In genomic region chr1:94935476-94935875, GRCh38 we compare ENCODE assay signal across 24 cellular contexts. TPM values are rescaled to one million over a fixed set of nuclear protein-coding genes. Genes with fewer than 3 reads are reported as not detected.
DNase-seq lines count a peak whose midpoint lies in the region; ATAC-seq and TF ChIP-seq lines count a peak whose summit lies in the region.
"Had no signal": no experiment of that assay in that cellular context is flagged by ENCODE, and none has a peak within 500 bp of the region (broad histone marks: within the 10 kb centered on the region; RNA-seq: fewer than 3 reads in every experiment).

No MANE protein-coding gene starts in this region.

- H3K36me3 ChIP-seq in HEK293 (ENCODE audit: control insufficient read depth in 2 of 2, insufficient read depth in 1 of 2, low read length in 2 of 2) (peaks cover 0 to 8% of the 10 kb centered on the region in 2 experiments; a peak in 1 of 3 replicates), brain microvascular endothelial cell (replicated peaks) (no peaks in the 10 kb centered on the region), tibial nerve (peaks cover 0 to 19% (median 0%) of the 10 kb centered on the region in 3 donors), PC-3 (ENCODE audit: low read depth, low read length) (no peaks in the 10 kb centered on the region)
- no peaks in the 10 kb centered on the region for H3K36me3 ChIP-seq in naive thymus-derived CD4-positive, alpha-beta T cell (ENCODE audit: control insufficient read depth in 2 of 3, insufficient read depth in 3 of 3, low read length in 3 of 3)

- H3K9me3 Mint-ChIP-seq in naive thymus-derived CD4-positive, alpha-beta T cell = no peaks in the 10 kb centered on the region
- H3K9me3 Mint-ChIP-seq: activated naive CD4-positive, alpha-beta T cell treated with anti-CD3 and anti-CD28 coated beads for 36 hours; activated T-cell treated with anti-CD3 and anti-CD28 coated beads, Interleukin-2, amount 50 U/mL, for 72 hours; dendritic cell treated with granulocyte-macrophage colony-stimulating factor and Interleukin-4, amounts not matched to agents 40 ng/mL and 50 ng/mL, for 4 days; stimulated activated memory B cell treated with anti-CD40 and anti-IgM and Interleukin-4, amounts not matched to agents 10 μg/mL and 1 μg/mL and 100 μg/mL, for 72 hours; T-helper 1 cell treated with Interleukin-12 subunit alpha and Interleukin-12 subunit beta and Interleukin-4 antibody, amounts not matched to agents 30 μg/mL and 1 μg/mL, for 36 hours had no signal

- peak overlapping the region; percentile 7; the same call in 1 of the 2 replicates for H3K27ac ChIP-seq in HEK293 (ENCODE audit: extremely low read depth, low read depth, low read length)
- peak overlapping the region; percentile 23 for H3K27ac ChIP-seq in brain microvascular endothelial cell
- no peak overlapping the region for H3K27ac ChIP-seq in naive thymus-derived CD4-positive, alpha-beta T cell (ENCODE audit: low read depth, low read length)
- peak overlapping the region in 3 of 4 donors; percentile 43 to 79 (median 67) for H3K27ac ChIP-seq in tibial nerve
- H3K27ac ChIP-seq in PC-3 (ENCODE audit: low read length) = no peak overlapping the region
- H3K27ac ChIP-seq: testis had no signal

- no peak for DNase-seq in brain microvascular endothelial cell
- no peak for DNase-seq in naive thymus-derived CD4-positive, alpha-beta T cell
- DNase-seq in tibial nerve (ENCODE audit: low spot score in 2 of 2) = no peak
- DNase-seq in stimulated activated CD4-positive, alpha-beta T cell treated with anti-CD3 and anti-CD28 coated beads, Interleukin-2, amount 100 ng/mL, for 24 hours = no peak
- no peak for DNase-seq in PC-3
- no peak for DNase-seq in NCI-H2227 (lab: John Stamatoyannopoulos, UW; ENCODE audit: unreplicated experiment)
- DNase-seq: activated CD4-positive, alpha-beta T cell treated with anti-CD3 and anti-CD28 coated beads for 4 hours; activated naive CD4-positive, alpha-beta T cell treated with anti-CD3 and anti-CD28 coated beads for 36 hours; activated T-cell treated with anti-CD3 and anti-CD28 coated beads, Interleukin-2, amount 50 U/mL, for 72 hours; amniotic stem cell; CD4-positive, CD25-positive, alpha-beta regulatory T cell; EL; KG1; kidney glomerular epithelial cell; NCI-H1436 treated with DMSO at 0.1 percent for 48 hours; NCI-H510A treated with DMSO at 0.1 percent for 48 hours; nucleus accumbens; stimulated activated CD4-positive, alpha-beta T cell treated with anti-CD3 and anti-CD28 coated beads, Interleukin-4, amount 100 ng/mL, for 1 hour; testis had no signal

- H3K27ac Mint-ChIP-seq in naive thymus-derived CD4-positive, alpha-beta T cell = peak overlapping the region in 5 of 9 donors; percentile 5 to 63 (median 11)
- H3K27ac Mint-ChIP-seq: activated naive CD4-positive, alpha-beta T cell treated with anti-CD3 and anti-CD28 coated beads for 36 hours; activated T-cell treated with anti-CD3 and anti-CD28 coated beads, Interleukin-2, amount 50 U/mL, for 72 hours; dendritic cell treated with granulocyte-macrophage colony-stimulating factor and Interleukin-4, amounts not matched to agents 40 ng/mL and 50 ng/mL, for 4 days; stimulated activated memory B cell treated with anti-CD40 and anti-IgM and Interleukin-4, amounts not matched to agents 10 μg/mL and 1 μg/mL and 100 μg/mL, for 72 hours; T-helper 1 cell treated with Interleukin-12 subunit alpha and Interleukin-12 subunit beta and Interleukin-4 antibody, amounts not matched to agents 30 μg/mL and 1 μg/mL, for 36 hours had no signal

- H3K4me2 ChIP-seq in PC-3 (ENCODE audit: low read length) = no peak overlapping the region

- POLR2A ChIA-PET in HEK293 (lab: Yijun Ruan, JAX) = interaction anchor here (1.2 kb wide), 1 partner anchor 9 kb away, joined by 4 read pairs; the partner anchor contains the start of gene CNN3
- POLR2A ChIA-PET in naive thymus-derived CD4-positive, alpha-beta T cell (lab: Charles Lee) = no interaction called here
- POLR2A ChIA-PET in PC-3 (lab: Charles Lee; ENCODE audit: unreplicated experiment) = no interaction called here

- no peaks in the 10 kb centered on the region for H3K9me2 ChIP-seq in PC-3 (replicated peaks; ENCODE audit: low read length)

- WGBS in tibial nerve, 2 donors = 19 to 26% methylated on average over 1 of the region's 1 CpG

- no peak for TF ChIP-seq EP300 in tibial nerve (IDR thresholded peaks at IDR 0.05)

- peaks cover 3 to 19% (median 10%) of the 10 kb centered on the region in 7 donors for H3K4me1 Mint-ChIP-seq in naive thymus-derived CD4-positive, alpha-beta T cell
- H3K4me1 Mint-ChIP-seq: stimulated activated memory B cell treated with anti-CD40 and anti-IgM and Interleukin-4, amounts not matched to agents 10 μg/mL and 1 μg/mL and 100 μg/mL, for 72 hours had no signal

- H3K27me3 Mint-ChIP-seq in naive thymus-derived CD4-positive, alpha-beta T cell = peaks cover 0 to 12% (median 5%) of the 10 kb centered on the region in 5 donors

- intact Hi-C loops in naive thymus-derived CD4-positive, alpha-beta T cell (cut with micrococcal nuclease) = no loop called here
- intact Hi-C loops in PC-3 (cut with micrococcal nuclease) = loop anchor here (5.0 kb wide), 1 partner anchor 47 kb away; no protein-coding TSS in a partner anchor

- no peaks in the 10 kb centered on the region for H3K79me2 ChIP-seq in PC-3 (ENCODE audit: low read length)

- H3K9me3 ChIP-seq in HEK293 (ENCODE audit: control insufficient read depth, insufficient read depth, low read depth, low read length) = no peaks in the 10 kb centered on the region
- H3K9me3 ChIP-seq in naive thymus-derived CD4-positive, alpha-beta T cell (ENCODE audit: control insufficient read depth in 2 of 3, low read length in 3 of 3) = no peaks in the 10 kb centered on the region
- no peaks in the 10 kb centered on the region for H3K9me3 ChIP-seq in tibial nerve
- H3K9me3 ChIP-seq in PC-3 (ENCODE audit: low read length) = no peaks in the 10 kb centered on the region
- H3K9me3 ChIP-seq: testis had no signal

- H3F3A ChIP-seq in PC-3 (ENCODE audit: low read length, unreplicated experiment) = no peaks in the 10 kb centered on the region

- H3K27me3 ChIP-seq in brain microvascular endothelial cell (replicated peaks) (no peaks in the 10 kb centered on the region), tibial nerve (no peaks in the 10 kb centered on the region), PC-3 (ENCODE audit: low read length) (no peaks in the 10 kb centered on the region)
- no peaks in the 10 kb centered on the region for H3K27me3 ChIP-seq in naive thymus-derived CD4-positive, alpha-beta T cell (ENCODE audit: control insufficient read depth in 2 of 2, insufficient read depth in 2 of 2, low read length in 2 of 2)
- H3K27me3 ChIP-seq: testis had no signal

- H3K4me3 ChIP-seq in HEK293 (ENCODE audit: low read depth, low read length) (no peak overlapping the region), brain microvascular endothelial cell (ENCODE audit: low read depth, low read length) (no peak overlapping the region), tibial nerve (no peak overlapping the region), PC-3 (ENCODE audit: low read length) (no peak overlapping the region)
- no peak overlapping the region for H3K4me3 ChIP-seq in naive thymus-derived CD4-positive, alpha-beta T cell (ENCODE audit: low read length)
- H3K4me3 ChIP-seq: testis had no signal

- no peak overlapping the region for H3K9ac ChIP-seq in PC-3 (ENCODE audit: low read length)

- TF ChIP-seq CTCF in HEK293 (tag by site-specific recombination; IDR thresholded peaks at IDR 0.05) (no peak), brain microvascular endothelial cell (IDR thresholded peaks at IDR 0.05; ENCODE audit: low read depth, low read length, missing control alignments) (no peak), tibial nerve (IDR thresholded peaks at IDR 0.05) (no peak), PC-3 (conservative IDR thresholded peaks at IDR 0.05; ENCODE audit: low read depth, low read length) (no peak)

- in situ Hi-C loops in brain microvascular endothelial cell (cut with HindIII; ENCODE audit: low pct_ligation_motif_present, low sequenced_read_pairs) = no loop called here

- BruUV-seq in PC-3 (replicated peaks; lab: Mats Ljungman, UMichigan) = no TSS peak

- CTCF ChIA-PET in HEK293 (lab: Yijun Ruan, JAX) = no interaction called here
- CTCF ChIA-PET in naive thymus-derived CD4-positive, alpha-beta T cell (lab: Charles Lee) = interaction anchor here (1.6 kb wide), 1 partner anchor 11 kb away, joined by 3 read pairs; no protein-coding TSS in a partner anchor
- CTCF ChIA-PET in PC-3 (lab: Charles Lee) = no interaction called here

- peak overlapping the region in 1 of 10 donors; percentile 4 for H3K4me3 Mint-ChIP-seq in naive thymus-derived CD4-positive, alpha-beta T cell
- H3K4me3 Mint-ChIP-seq: activated naive CD4-positive, alpha-beta T cell treated with anti-CD3 and anti-CD28 coated beads for 36 hours; activated T-cell treated with anti-CD3 and anti-CD28 coated beads, Interleukin-2, amount 50 U/mL, for 72 hours; CD4-positive, CD25-positive, alpha-beta regulatory T cell; dendritic cell treated with granulocyte-macrophage colony-stimulating factor and Interleukin-4, amounts not matched to agents 40 ng/mL and 50 ng/mL, for 4 days; stimulated activated memory B cell treated with anti-CD40 and anti-IgM and Interleukin-4, amounts not matched to agents 10 μg/mL and 1 μg/mL and 100 μg/mL, for 72 hours; T-helper 1 cell treated with Interleukin-12 subunit alpha and Interleukin-12 subunit beta and Interleukin-4 antibody, amounts not matched to agents 30 μg/mL and 1 μg/mL, for 36 hours had no signal

- H3K4me1 ChIP-seq in HEK293 (ENCODE audit: control insufficient read depth, insufficient read depth, low read length) (peaks cover 23% of the 10 kb centered on the region), tibial nerve (peaks cover 0 to 60% (median 9%) of the 10 kb centered on the region in 4 donors), PC-3 (ENCODE audit: insufficient read depth, low read length) (0 out of 2 replicates have a peak, but pooled peaks cover 4% of the 10 kb centered on the region)
- no peaks in the 10 kb centered on the region for H3K4me1 ChIP-seq in naive thymus-derived CD4-positive, alpha-beta T cell (ENCODE audit: control insufficient read depth in 2 of 2, insufficient read depth in 2 of 2, low read length in 2 of 2)
- H3K4me1 ChIP-seq: testis had no signal

- H2AFZ ChIP-seq in PC-3 (ENCODE audit: low read length) = no peak overlapping the region

- no peaks in the 10 kb centered on the region for H4K20me1 ChIP-seq in PC-3 (ENCODE audit: low read length)

- ATAC-seq in naive thymus-derived CD4-positive, alpha-beta T cell = no peak
- ATAC-seq in GM18907 (IDR thresholded peaks at IDR 0.05; ENCODE audit: unreplicated experiment) (no peak), PC-3 (no peak)
- ATAC-seq: activated T-cell treated with anti-CD3 and anti-CD28 coated beads, Interleukin-2, amount 50 U/mL, for 72 hours; stimulated activated memory B cell treated with anti-CD40 and anti-IgM and Interleukin-4, amounts not matched to agents 10 μg/mL and 1 μg/mL and 100 μg/mL, for 72 hours had no signal

- peaks cover 0 to 4% (median 0%) of the 10 kb centered on the region in 5 donors for H3K36me3 Mint-ChIP-seq in naive thymus-derived CD4-positive, alpha-beta T cell
- H3K36me3 Mint-ChIP-seq: stimulated activated memory B cell treated with anti-CD40 and anti-IgM and Interleukin-4, amounts not matched to agents 10 μg/mL and 1 μg/mL and 100 μg/mL, for 72 hours had no signal

- no peak for TF ChIP-seq POLR2A in tibial nerve (IDR thresholded peaks at IDR 0.05)

RNA-seq across cellular contexts. Expression of gene CNN3, which starts 8.6 kb away (rescaled TPM):
- total RNA-seq in naive thymus-derived CD4-positive, alpha-beta T cell = 10 to 100 TPM in 2 of 5 experiments, 1 to 10 TPM in 3; 4.4 to 14.9 (median 7.4) TPM
- 10 to 100 TPM; 12.9 to 18.2 TPM for polyA plus RNA-seq in naive thymus-derived CD4-positive, alpha-beta T cell
- total RNA-seq in tibial nerve (100 to 1,000 TPM; 307 to 344 (median 329) TPM), PC-3 (2014; rRNA removed) (231 and 323 TPM in 2 replicates)

Comparison
In these comparisons a context has a peak if more than half of its experiments do, and no peak if none do; other contexts are left out.
1. H3K27ac ChIP-seq: peak in HEK293 (single experiment), brain microvascular endothelial cell (single experiment) and tibial nerve (3 of 4); none in naive thymus-derived CD4-positive, alpha-beta T cell (single experiment) and PC-3 (single experiment).
2. RNA of gene CNN3, which starts 8.6 kb away (total RNA-seq): 307 to 344 TPM in tibial nerve and 231 to 323 TPM in PC-3; 4.4 to 14.9 TPM in naive thymus-derived CD4-positive, alpha-beta T cell; every median in the first group is over 10 times any median in the second.